In genomic region chr9:13689925-13690324, GRCh38 we compare ENCODE assay signal across 18 cellular contexts.
"Had no signal": no experiment of that assay in that cellular context is flagged by ENCODE, and none has a peak within 500 bp of the region (broad histone marks: within the 10 kb centered on the region; RNA-seq: fewer than 3 reads in every experiment).

No MANE protein-coding gene starts in this region.

- H3K27me3 Mint-ChIP-seq: naive B cell had no signal

- H3K4me2 ChIP-seq: smooth muscle cell had no signal

- H3K4me3 ChIP-seq: coronary artery, dorsolateral prefrontal cortex, esophagus squamous epithelium, left ventricle myocardium inferior, lung, sigmoid colon, smooth muscle cell had no signal

- H3K9me3 ChIP-seq: esophagus squamous epithelium had no signal

- H3K27ac ChIP-seq: coronary artery, esophagus squamous epithelium, left ventricle myocardium inferior, sigmoid colon had no signal

- H3K27ac Mint-ChIP-seq: immature natural killer cell, naive B cell, nephron progenitor cell had no signal

- H3K4me3 Mint-ChIP-seq: immature natural killer cell, naive B cell, nephron progenitor cell had no signal

- H3K36me3 ChIP-seq: esophagus squamous epithelium, left ventricle myocardium inferior, sigmoid colon had no signal

- H3K4me1 Mint-ChIP-seq: immature natural killer cell, naive B cell had no signal

- ATAC-seq: left cardiac atrium had no signal

- DNase-seq: dorsolateral prefrontal cortex; effector CD8-positive, alpha-beta T cell; esophagus squamous epithelium; immature natural killer cell; kidney; left cardiac atrium; left ventricle myocardium inferior; mesenchymal stem cell; midbrain; naive B cell; nephron progenitor cell; sigmoid colon; stimulated activated CD4-positive, alpha-beta T cell treated with anti-CD3 and anti-CD28 coated beads, Interleukin-2, amount 100 ng/mL, for 48 hours; stimulated activated naive CD4-positive, alpha-beta T cell treated with Interleukin-2 at 50 U/mL for 16 hours; trophoblast cell had no signal

- H3K36me3 Mint-ChIP-seq: immature natural killer cell, naive B cell had no signal

- H3K27me3 ChIP-seq: dorsolateral prefrontal cortex, esophagus squamous epithelium, sigmoid colon had no signal
